ENCODE assay signal across 8 cellular contexts in genomic region chr3:49165771-49166751, GRCh38. TPM values are rescaled to one million over a fixed set of nuclear protein-coding genes. Genes with fewer than 3 reads are reported as not detected.
A peak's percentile ranks its signal among the peaks of the same experiment; 100 is the strongest.
DNase-seq lines count a peak whose midpoint lies in the region; ATAC-seq, FAIRE-seq and TF ChIP-seq lines count a peak whose summit lies in the region.

CCDC71 (minus strand) TSS chr3:49166331; CDS start chr3:49164208, 2,123 bp downstream.

- H3K27ac ChIP-seq in keratinocyte (ENCODE audit: control insufficient read depth, insufficient read depth, low read length), result peak within 1 kb of the TSS; percentile 63

- H3K4me3 Mint-ChIP-seq in activated B cell treated with CpG ODN at 0.5 μM for 24 hours, result peak within 1 kb of the TSS; percentile 92

- intact Hi-C loops in activated B cell treated with CpG ODN at 0.5 μM for 24 hours (cut with micrococcal nuclease), result loop anchor here (1.0 to 5.0 kb wide), 3 partner anchors 45 to 979 kb away; partner anchors contain the start of gene CDC25A

- H3K36me3 ChIP-seq in keratinocyte (ENCODE audit: control insufficient read depth in 2 of 2, extremely low read depth in 1 of 2, insufficient read depth in 2 of 2, low read length in 2 of 2), result peaks cover 12 to 20% of the 10 kb centered on the region in 2 experiments

- H3K4me1 ChIP-seq in keratinocyte (ENCODE audit: control insufficient read depth, extremely low read depth, insufficient read depth, low read length), result peaks cover 15% of the 10 kb centered on the region

- dilution Hi-C loops in keratinocyte (cut with MboI; ENCODE audit: extremely low pct_ligation_motif_present, low sequenced_read_pairs), result no loop called here

- peak within 1 kb of the TSS; percentile 98 for H2AFZ ChIP-seq in keratinocyte (ENCODE audit: control insufficient read depth, low read length)

- CTCF ChIA-PET in activated B cell treated with CpG ODN at 0.5 μM for 24 hours (lab: Charles Lee), result no interaction called here

- H3K9me3 Mint-ChIP-seq in activated B cell treated with CpG ODN at 0.5 μM for 24 hours, result no peaks in the 10 kb centered on the region

- FAIRE-seq in keratinocyte (lab: Jason Lieb, UNC), result no peak

- H3K36me3 Mint-ChIP-seq in activated B cell treated with CpG ODN at 0.5 μM for 24 hours (ENCODE audit: low read depth), result peaks cover 32% of the 10 kb centered on the region

- H3K27me3 ChIP-seq in keratinocyte (ENCODE audit: control insufficient read depth, extremely low read depth, insufficient read depth, low read length), result no peaks in the 10 kb centered on the region

- H3K79me2 ChIP-seq in keratinocyte (ENCODE audit: control insufficient read depth, insufficient read depth, low read length), result peaks cover 29% of the 10 kb centered on the region

- ATAC-seq in activated B cell treated with CpG ODN at 0.5 μM for 24 hours (ENCODE audit: low read depth) (peak; percentile 83), HG03378 (IDR thresholded peaks at IDR 0.05; ENCODE audit: unreplicated experiment) (no peak)

- TF ChIP-seq CTCF in activated B cell treated with CpG ODN at 0.5 μM for 24 hours (IDR thresholded peaks at IDR 0.05) (no peak), keratinocyte (optimal IDR thresholded peaks at IDR 0.05 in 1 of 3, IDR thresholded peaks at IDR 0.05 in 1 of 3, conservative IDR thresholded peaks at IDR 0.05 in 1 of 3; ENCODE audit: extremely low read depth in 1 of 3, insufficient read depth in 2 of 3, low read length in 3 of 3) (no peak)

- POLR2A ChIA-PET in activated B cell treated with CpG ODN at 0.5 μM for 24 hours (lab: Charles Lee), result interaction anchor here (0.6 to 2.1 kb wide), 6 partner anchors 45 to 1082 kb away, joined by 3 to 10 read pairs (median 5); partner anchors contain the start of genes NDUFAF3, QRICH1, USP19 and USP4

- H3K4me1 Mint-ChIP-seq in activated B cell treated with CpG ODN at 0.5 μM for 24 hours, result peaks cover 26% of the 10 kb centered on the region

- DNase-seq in DMS79 (lab: John Stamatoyannopoulos, UW), result peak; percentile 30
- peak; percentile 32 for DNase-seq in GOT3 (lab: John Stamatoyannopoulos, UW)
- peak; percentile 47 for DNase-seq in NCI-H2029 (lab: John Stamatoyannopoulos, UW)
- DNase-seq in activated B cell treated with CpG ODN at 0.5 μM for 24 hours, result peak; percentile 74
- peak; percentile 66 for DNase-seq in central memory CD4-positive, alpha-beta T cell
- no peak for DNase-seq in keratinocyte (ENCODE audit: low read depth, low spot score)
- peak; percentile 60 to 69 (median 67) for DNase-seq in stimulated activated CD4-positive, alpha-beta T cell treated with anti-CD3 and anti-CD28 coated beads, Interleukin-12 subunit alpha, Interleukin-12 subunit beta, amount 100 ng/mL, for 48 hours (ENCODE audit: low read depth in 2 of 3, low spot score in 1 of 3)

- H3K4me2 ChIP-seq in keratinocyte (ENCODE audit: control insufficient read depth, extremely low read depth, insufficient read depth, low read depth, low read length), result peak within 1 kb of the TSS; percentile 89

- peak within 1 kb of the TSS; percentile 84 for H3K27ac Mint-ChIP-seq in activated B cell treated with CpG ODN at 0.5 μM for 24 hours

- H3K27me3 Mint-ChIP-seq in activated B cell treated with CpG ODN at 0.5 μM for 24 hours, result peaks cover 2% of the 10 kb centered on the region

- peak within 1 kb of the TSS; percentile 90 for H3K9ac ChIP-seq in keratinocyte (ENCODE audit: control insufficient read depth, extremely low read depth, insufficient read depth, low read length)

- peak within 1 kb of the TSS; percentile 83 to 97 (median 95) for H3K4me3 ChIP-seq in keratinocyte (ENCODE audit: control insufficient read depth in 2 of 3, extremely low read depth in 1 of 3, insufficient read depth in 2 of 3, low read depth in 1 of 3, low read length in 3 of 3)

- no peaks in the 10 kb centered on the region for H4K20me1 ChIP-seq in keratinocyte (ENCODE audit: control insufficient read depth, extremely low read depth, insufficient read depth, low read length)

- H3K9me1 ChIP-seq in keratinocyte (ENCODE audit: control insufficient read depth, extremely low read depth, insufficient read depth, low read length), result no peaks in the 10 kb centered on the region

- H3K9me3 ChIP-seq in keratinocyte (ENCODE audit: control insufficient read depth, low read depth, low read length), result no peaks in the 10 kb centered on the region

RNA-seq across cellular contexts. Expression of gene CCDC71, which starts in this region (rescaled TPM):
- 28.3 and 28.9 TPM in 2 replicates for total RNA-seq in activated B cell treated with CpG ODN at 0.5 μM for 24 hours
- polyA plus RNA-seq in keratinocyte, result 18.8 to 27.7 TPM (median 21.5 TPM) in 3 replicates
- 7.0 TPM for polyA plus RNA-seq in keratinocyte (2011; ENCODE audit: low read depth)
- polyA plus RNA-seq in keratinocyte (2011; cell fraction: cytosol; rRNA removed), result 16.3 and 24.8 TPM in 2 replicates
- 19.9 and 22.3 TPM in 2 replicates for polyA plus RNA-seq in keratinocyte (2011; cell fraction: nucleus; rRNA removed)
- 6.8 and 23.1 TPM in 2 replicates for polyA plus RNA-seq in keratinocyte (2012; ENCODE audit: low replicate concordance)
- 26.8 to 56.8 TPM (median 37.7 TPM) in 3 replicates for polyA minus RNA-seq in keratinocyte
- 30.9 TPM for polyA minus RNA-seq in keratinocyte (2011; cell fraction: cytosol; rRNA and poly(A)+ RNA removed)
- polyA minus RNA-seq in keratinocyte (2011; cell fraction: nucleus; rRNA and poly(A)+ RNA removed), result 16.5 and 17.5 TPM in 2 replicates
